10 cellular contexts compared by ENCODE assay signal in the genomic region with DNA sequence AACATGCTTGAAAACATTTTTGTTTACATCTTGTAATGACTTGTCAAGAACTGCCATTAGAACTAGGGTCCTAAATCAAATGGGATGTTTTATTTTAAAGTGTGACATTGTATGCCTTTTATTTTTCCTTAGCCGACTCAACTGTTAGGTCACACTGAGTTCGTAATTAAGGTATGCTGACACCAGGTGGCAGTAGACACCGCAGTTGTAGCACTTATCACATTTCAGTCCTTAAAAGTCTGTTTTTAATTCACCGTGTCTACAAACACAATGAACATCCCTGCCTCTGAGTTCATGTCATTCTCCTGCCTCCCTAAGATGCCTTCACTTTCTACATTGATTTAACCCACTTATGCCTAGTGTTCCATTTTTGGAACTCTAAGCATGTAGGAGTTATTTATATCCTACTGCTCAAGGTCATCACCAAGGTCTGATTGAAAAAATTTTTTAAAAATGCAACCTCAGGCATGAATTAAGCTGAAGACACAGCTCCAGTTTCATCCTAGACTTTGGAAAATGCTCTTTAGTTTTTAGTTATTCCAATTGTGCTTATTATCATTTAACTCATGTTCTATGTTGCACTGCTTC.
DNase-seq lines count a peak whose midpoint lies in the region; ATAC-seq and TF ChIP-seq lines count a peak whose summit lies in the region.
"Had no signal": no experiment of that assay in that cellular context is flagged by ENCODE, and none has a peak within 500 bp of the region (broad histone marks: within the 10 kb centered on the region; RNA-seq: fewer than 3 reads in every experiment).

No MANE protein-coding gene starts in this region.

- ATAC-seq in HG03354 (IDR thresholded peaks at IDR 0.05; ENCODE audit: poor library complexity, severe bottlenecking, unreplicated experiment) (peak; percentile 69), natural killer cell (no peak), GM19395 (IDR thresholded peaks at IDR 0.05; ENCODE audit: unreplicated experiment) (no peak)

- peaks cover 0 to 11% of the 10 kb centered on the region in 2 donors for H3K27me3 Mint-ChIP-seq in natural killer cell (ENCODE audit: low read depth in 2 of 2)
- H3K27me3 Mint-ChIP-seq: naive B cell had no signal

- no peaks in the 10 kb centered on the region for H3K4me1 Mint-ChIP-seq in natural killer cell
- H3K4me1 Mint-ChIP-seq: naive B cell had no signal

- H3K36me3 Mint-ChIP-seq in natural killer cell: no peaks in the 10 kb centered on the region
- H3K36me3 Mint-ChIP-seq: naive B cell had no signal

- peak; percentile 55 for DNase-seq in EL
- peak; percentile 55 for DNase-seq in SKM-1 treated with dmso at 0.1 percent for 144 hours (lab: John Stamatoyannopoulos, UW; ENCODE audit: unreplicated experiment)
- DNase-seq in iris pigment epithelial cell (ENCODE audit: low read depth): peak; percentile 76
- DNase-seq in natural killer cell: no peak
- DNase-seq in superior temporal gyrus (ENCODE audit: extremely low spot score): no peak
- DNase-seq in DMS79 (lab: John Stamatoyannopoulos, UW): no peak
- DNase-seq: naive B cell had no signal

- intact Hi-C loops in natural killer cell (cut with micrococcal nuclease): no loop called here

- TF ChIP-seq CTCF in natural killer cell (IDR thresholded peaks at IDR 0.05): no peak

- H3K27ac Mint-ChIP-seq in natural killer cell: no peak overlapping the region
- H3K27ac Mint-ChIP-seq: naive B cell; T-helper 1 cell treated with Interleukin-12 subunit alpha and Interleukin-12 subunit beta and Interleukin-4 antibody, amounts not matched to agents 30 μg/mL and 1 μg/mL, for 36 hours had no signal

- H3K9me3 Mint-ChIP-seq in natural killer cell: no peaks in the 10 kb centered on the region
- H3K9me3 Mint-ChIP-seq: T-helper 1 cell treated with Interleukin-12 subunit alpha and Interleukin-12 subunit beta and Interleukin-4 antibody, amounts not matched to agents 30 μg/mL and 1 μg/mL, for 36 hours had no signal

- H3K4me3 Mint-ChIP-seq in natural killer cell: no peak overlapping the region
- H3K4me3 Mint-ChIP-seq: naive B cell; T-helper 1 cell treated with Interleukin-12 subunit alpha and Interleukin-12 subunit beta and Interleukin-4 antibody, amounts not matched to agents 30 μg/mL and 1 μg/mL, for 36 hours had no signal

Comparison
In these comparisons a context has a peak if more than half of its experiments do, and no peak if none do; other contexts are left out.
1. DNase-seq: peak in EL (single experiment), SKM-1 treated with dmso at 0.1 percent for 144 hours (single experiment) and iris pigment epithelial cell (single experiment); none in natural killer cell (single experiment), superior temporal gyrus (single experiment) and DMS79 (single experiment).